ENCODE assay signal across 15 cellular contexts in genomic region chr3:55329849-55330248, GRCh38.
A peak's percentile ranks its signal among the peaks of the same experiment; 100 is the strongest.
DNase-seq lines count a peak whose midpoint lies in the region; ATAC-seq and TF ChIP-seq lines count a peak whose summit lies in the region.
"Had no signal": no experiment of that assay in that cellular context is flagged by ENCODE, and none has a peak within 500 bp of the region (broad histone marks: within the 10 kb centered on the region; RNA-seq: fewer than 3 reads in every experiment).

No MANE protein-coding gene starts in this region.

- peaks cover 38% of the 10 kb centered on the region for H3K4me1 Mint-ChIP-seq in nephron progenitor cell
- H3K4me1 Mint-ChIP-seq: central memory CD8-positive, alpha-beta T cell had no signal

- no peak for TF ChIP-seq EP300 in upper lobe of left lung (IDR thresholded peaks at IDR 0.05)

- H3K9me3 Mint-ChIP-seq in nephron progenitor cell: no peaks in the 10 kb centered on the region

- DNase-seq in DMS53 (lab: John Stamatoyannopoulos, UW) (peak; percentile 49), DMS53 treated with DMSO at 0.1 percent for 48 hours (lab: John Stamatoyannopoulos, UW; ENCODE audit: unreplicated experiment) (no peak), adipocyte (ENCODE audit: low read depth) (peak; percentile 90), hepatic stellate cell (ENCODE audit: low spot score) (peak; percentile 52), upper lobe of left lung (peak in 1 of 2 donors; percentile 24), nephron progenitor cell (no peak)
- no peak for DNase-seq in effector CD8-positive, alpha-beta T cell (lab: John Stamatoyannopoulos, UW)
- no peak for DNase-seq in stimulated activated CD8-positive, alpha-beta memory T cell treated with anti-CD3 and anti-CD28 coated beads, Interleukin-4, amount 100 ng/mL, for 48 hours
- DNase-seq: activated T-cell treated with anti-CD3 and anti-CD28 coated beads, Interleukin-2, amount 50 U/mL, for 48 hours; mucosa of descending colon; SHP77 treated with DMSO at 0.1 percent for 48 hours had no signal

- H3K36me3 Mint-ChIP-seq in nephron progenitor cell (ENCODE audit: low read depth): no peaks in the 10 kb centered on the region
- H3K36me3 Mint-ChIP-seq: WTC11 had no signal

- no peak for TF ChIP-seq POLR2A in upper lobe of left lung (IDR thresholded peaks at IDR 0.05)

- ATAC-seq in upper lobe of left lung (ENCODE audit: low FRiP score in 2 of 2): peak; percentile 43 to 69
- ATAC-seq: WTC11 had no signal

- peaks cover 6% of the 10 kb centered on the region for H3K27me3 Mint-ChIP-seq in nephron progenitor cell (ENCODE audit: low read depth, poor library complexity)
- H3K27me3 Mint-ChIP-seq: central memory CD8-positive, alpha-beta T cell had no signal

- no peak overlapping the region for H3K4me3 Mint-ChIP-seq in nephron progenitor cell
- H3K4me3 Mint-ChIP-seq: central memory CD8-positive, alpha-beta T cell; WTC11 had no signal

- H3K27ac ChIP-seq in upper lobe of left lung: peak overlapping the region in 1 of 4 donors; percentile 1
- H3K27ac ChIP-seq: 22Rv1, KMS-11 had no signal

- H3K27ac Mint-ChIP-seq in nephron progenitor cell: no peak overlapping the region
- H3K27ac Mint-ChIP-seq: WTC11 had no signal

- H3K4me1 ChIP-seq in adipocyte (ENCODE audit: control insufficient read depth, insufficient read depth, low read length) (peaks cover 40% of the 10 kb centered on the region), upper lobe of left lung (peaks cover 0 to 15% (median 0%) of the 10 kb centered on the region in 4 donors)

- WGBS in upper lobe of left lung, 2 donors: 64 to 67% methylated on average over 1 of the region's 1 CpG

- peak overlapping the region; percentile 30 for H3K9ac ChIP-seq in adipocyte (ENCODE audit: low read length)
- H3K9ac ChIP-seq: KMS-11 had no signal

- no peak overlapping the region for H3K4me3 ChIP-seq in adipocyte (ENCODE audit: low read length)
- H3K4me3 ChIP-seq in upper lobe of left lung: no peak overlapping the region
- H3K4me3 ChIP-seq: mucosa of descending colon had no signal

- TF ChIP-seq CTCF in upper lobe of left lung (IDR thresholded peaks at IDR 0.05) (no peak), nephron progenitor cell (IDR thresholded peaks at IDR 0.05) (no peak)

- no peaks in the 10 kb centered on the region for H3K9me3 ChIP-seq in adipocyte (ENCODE audit: control insufficient read depth, low read length)
- no peaks in the 10 kb centered on the region for H3K9me3 ChIP-seq in upper lobe of left lung
- H3K9me3 ChIP-seq: mucosa of descending colon had no signal

- no peaks in the 10 kb centered on the region for H3K27me3 ChIP-seq in adipocyte (replicated peaks; ENCODE audit: control insufficient read depth, insufficient read depth, low read length)
- no peaks in the 10 kb centered on the region for H3K27me3 ChIP-seq in upper lobe of left lung

- H3K36me3 ChIP-seq in adipocyte (ENCODE audit: control insufficient read depth, insufficient read depth, low read length, severe bottlenecking) (no peaks in the 10 kb centered on the region), upper lobe of left lung (no peaks in the 10 kb centered on the region)

Comparison
In these comparisons a context has a peak if more than half of its experiments do, and no peak if none do; other contexts are left out.
1. DNase-seq: peak in DMS53 (single experiment), adipocyte (single experiment) and hepatic stellate cell (single experiment); none in DMS53 treated with DMSO at 0.1 percent for 48 hours (single experiment), nephron progenitor cell (single experiment), effector CD8-positive, alpha-beta T cell (single experiment) and stimulated activated CD8-positive, alpha-beta memory T cell treated with anti-CD3 and anti-CD28 coated beads, Interleukin-4, amount 100 ng/mL, for 48 hours (single experiment).